8 cellular contexts compared by ENCODE assay signal in genomic region chr3:70982700-70983140, GRCh38.
DNase-seq lines count a peak whose midpoint lies in the region; ATAC-seq and TF ChIP-seq lines count a peak whose summit lies in the region.

No MANE protein-coding gene starts in this region.

- H3K9me3 ChIP-seq in right atrium auricular region: no peaks in the 10 kb centered on the region

- H2AFZ ChIP-seq in KMS-11 (ENCODE audit: low read depth): no peak overlapping the region

- H3K27ac ChIP-seq in KMS-11 (peak overlapping the region; percentile 100), angular gyrus (ENCODE audit: low read depth, low read length) (peak overlapping the region; percentile 70), right atrium auricular region (peak overlapping the region; percentile 74 to 76), rectal smooth muscle tissue (ENCODE audit: low read depth, low read length) (peak overlapping the region; percentile 90)

- H3K79me2 ChIP-seq in KMS-11 (ENCODE audit: insufficient read depth, low read depth): no peaks in the 10 kb centered on the region; the same call in 1 of the 2 replicates

- H3K4me2 ChIP-seq in KMS-11: peak overlapping the region; percentile 97

- TF ChIP-seq CTCF in KMS-11 (conservative IDR thresholded peaks at IDR 0.05; ENCODE audit: low read depth, low read length): no peak
- no peak for TF ChIP-seq CTCF in right atrium auricular region (IDR thresholded peaks at IDR 0.05)

- ATAC-seq in GM19035 (IDR thresholded peaks at IDR 0.05; ENCODE audit: unreplicated experiment): peak; percentile 77

- H3K4me1 ChIP-seq in KMS-11 (ENCODE audit: low read depth, poor library complexity, severe bottlenecking) (peaks cover 59% of the 10 kb centered on the region), right atrium auricular region (peaks cover 0 to 58% of the 10 kb centered on the region in 2 donors), rectal smooth muscle tissue (ENCODE audit: control insufficient read depth, insufficient read depth, low read length) (peaks cover 34% of the 10 kb centered on the region)

- peak overlapping the region; percentile 40 for H3K4me3 ChIP-seq in KMS-11 (IDR thresholded peaks at IDR 0.05; ENCODE audit: insufficient read depth, low read depth, low read length)
- H3K4me3 ChIP-seq in right atrium auricular region: no peak overlapping the region
- H3K4me3 ChIP-seq in rectal smooth muscle tissue (ENCODE audit: low read length): no peak overlapping the region

- H3K9ac ChIP-seq in KMS-11 (peak overlapping the region; percentile 91), rectal smooth muscle tissue (ENCODE audit: low read length) (no peak overlapping the region)

- in situ Hi-C loops in ACHN (cut with HindIII; ENCODE audit: low pct_ligation_motif_present, low pct_unique_long_range_greater_than_20kb, low sequenced_read_pairs): no loop called here

- DNase-seq in ACHN (peak; percentile 70), right atrium auricular region (ENCODE audit: low spot score) (peak; percentile 67), NCI-H2081 treated with DMSO at 0.1 percent for 48 hours (lab: John Stamatoyannopoulos, UW) (no peak), activated gamma-delta T cell treated with Interleukin-2 at 50 U/mL for 16 hours (no peak)

- H4K20me1 ChIP-seq in KMS-11 (ENCODE audit: insufficient read depth): no peaks in the 10 kb centered on the region

- H3K27me3 ChIP-seq in KMS-11 (ENCODE audit: insufficient read depth, low read depth) (no peaks in the 10 kb centered on the region), right atrium auricular region (no peaks in the 10 kb centered on the region), rectal smooth muscle tissue (ENCODE audit: control insufficient read depth, insufficient read depth, low read length) (no peaks in the 10 kb centered on the region)

- H3K36me3 ChIP-seq in KMS-11 (ENCODE audit: insufficient read depth) (no peaks in the 10 kb centered on the region), right atrium auricular region (peaks cover 40% of the 10 kb centered on the region), rectal smooth muscle tissue (ENCODE audit: control insufficient read depth, insufficient read depth, low read length) (peaks cover 9% of the 10 kb centered on the region)

Comparison
In these comparisons a context has a peak if more than half of its experiments do, and no peak if none do; other contexts are left out.
1. DNase-seq: peak in ACHN (single experiment) and right atrium auricular region (single experiment); none in NCI-H2081 treated with DMSO at 0.1 percent for 48 hours (single experiment) and activated gamma-delta T cell treated with Interleukin-2 at 50 U/mL for 16 hours (single experiment).
2. Peak in every context shown above with its lines, with median percentiles within 50 percentile points of each other: H3K27ac ChIP-seq.